36 cellular contexts compared by ENCODE assay signal in the genomic region with DNA sequence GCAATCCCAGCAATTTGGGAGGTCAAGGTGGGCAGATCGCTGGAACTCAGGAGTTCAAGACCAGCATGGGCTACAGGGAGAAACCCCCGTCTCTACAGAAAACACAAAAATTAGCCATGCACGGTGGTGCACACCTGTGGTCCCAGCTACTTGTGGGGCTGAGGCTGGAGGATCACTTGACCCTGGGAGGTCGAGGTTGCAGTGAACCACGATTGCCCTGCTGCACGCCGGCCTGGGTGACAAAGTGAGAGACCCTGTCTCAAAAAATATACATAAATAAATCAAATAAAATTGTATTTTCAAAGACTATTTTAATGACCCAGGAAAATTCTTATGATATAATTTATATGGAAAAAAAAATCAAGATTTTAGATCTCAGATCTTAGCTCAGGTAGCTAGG.
"Had no signal": no experiment of that assay in that cellular context is flagged by ENCODE, and none has a peak within 500 bp of the region (broad histone marks: within the 10 kb centered on the region; RNA-seq: fewer than 3 reads in every experiment).

No MANE protein-coding gene starts in this region.

- DNase-seq: activated B cell treated with CpG ODN at 0.5 μM for 24 hours; activated CD4-positive, alpha-beta memory T cell treated with anti-CD3 and anti-CD28 coated beads for 36 hours; activated CD4-positive, alpha-beta T cell treated with anti-CD3 and anti-CD28 coated beads for 36 hours; activated CD4-positive, alpha-beta T cell treated with anti-CD3 and anti-CD28 coated beads, Interleukin-2, amount 10 ng/mL, durations not matched to agents 24 days and 14 days; activated CD8-positive, alpha-beta memory T cell treated with anti-CD3 and anti-CD28 coated beads, Interleukin-2, amount 10 ng/mL, durations not matched to agents 7 days and 5 days; activated CD8-positive, alpha-beta memory T cell treated with anti-CD3 and anti-CD28 coated beads, Interleukin-2, amount 50 U/mL, for 4 hours; activated CD8-positive, alpha-beta T cell treated with anti-CD3 and anti-CD28 coated beads, Interleukin-2, amount 10 ng/mL, durations not matched to agents 7 days and 5 days; activated gamma-delta T cell; activated naive CD4-positive, alpha-beta T cell; activated naive CD4-positive, alpha-beta T cell treated with anti-CD3 and anti-CD28 coated beads, Interleukin-2, amount 10 ng/mL, durations not matched to agents 7 days and 5 days; activated naive CD8-positive, alpha-beta T cell treated with anti-CD3 and anti-CD28 coated beads, Interleukin-2, amount 10 ng/mL, durations not matched to agents 7 days and 5 days; activated T-cell treated with anti-CD3 and anti-CD28 coated beads, Interleukin-2, amount 50 U/mL, for 1 hour; activated T-cell treated with anti-CD3 and anti-CD28 coated beads, Interleukin-2, amount 50 U/mL, for 48 hours; central memory CD4-positive, alpha-beta T cell; cerebellar nuclear complex; cortex of kidney; dermis blood vessel endothelial cell; effector CD4-positive, alpha-beta T cell; effector memory CD8-positive, alpha-beta T cell; erythroblast; esophagus squamous epithelium; foreskin melanocyte; T-helper 1 cell; T-helper 17 cell; T1000; WERI-Rb-1 had no signal

- H3K27me3 ChIP-seq: ascending aorta, breast epithelium, cardiac muscle cell, esophagus squamous epithelium, gastroesophageal sphincter had no signal

- H3K36me3 ChIP-seq: ascending aorta, breast epithelium, cardiac muscle cell, esophagus squamous epithelium, gastroesophageal sphincter, WERI-Rb-1 had no signal

- H3K27me3 Mint-ChIP-seq: activated B cell treated with CpG ODN at 0.5 μM for 24 hours; activated CD4-positive, alpha-beta memory T cell treated with anti-CD3 and anti-CD28 coated beads for 36 hours; activated CD4-positive, alpha-beta T cell treated with anti-CD3 and anti-CD28 coated beads for 36 hours; activated naive CD8-positive, alpha-beta T cell treated with anti-CD3 and anti-CD28 coated beads, Interleukin-2, amount 10 ng/mL, durations not matched to agents 7 days and 5 days; effector memory CD8-positive, alpha-beta T cell; T-helper 17 cell had no signal

- H3K4me3 ChIP-seq: ascending aorta, breast epithelium, cardiac muscle cell, esophagus squamous epithelium, gastroesophageal sphincter had no signal

- H3K27ac ChIP-seq: ascending aorta, cardiac muscle cell, esophagus squamous epithelium, gastroesophageal sphincter, WERI-Rb-1 had no signal

- H3K4me3 Mint-ChIP-seq: activated B cell treated with CpG ODN at 0.5 μM for 24 hours; activated CD4-positive, alpha-beta memory T cell treated with anti-CD3 and anti-CD28 coated beads for 36 hours; activated CD4-positive, alpha-beta T cell treated with anti-CD3 and anti-CD28 coated beads for 36 hours; activated CD4-positive, alpha-beta T cell treated with anti-CD3 and anti-CD28 coated beads, Interleukin-2, amount 10 ng/mL, durations not matched to agents 24 days and 14 days; activated CD8-positive, alpha-beta memory T cell treated with anti-CD3 and anti-CD28 coated beads, Interleukin-2, amount 10 ng/mL, durations not matched to agents 7 days and 5 days; activated CD8-positive, alpha-beta T cell treated with anti-CD3 and anti-CD28 coated beads, Interleukin-2, amount 10 ng/mL, durations not matched to agents 7 days and 5 days; activated naive CD4-positive, alpha-beta T cell treated with anti-CD3 and anti-CD28 coated beads, Interleukin-2, amount 10 ng/mL, durations not matched to agents 7 days and 5 days; activated naive CD8-positive, alpha-beta T cell treated with anti-CD3 and anti-CD28 coated beads, Interleukin-2, amount 10 ng/mL, durations not matched to agents 7 days and 5 days; activated T-helper 1 cell treated with anti-CD3 and anti-CD28 coated beads, Interleukin-12 subunit alpha, Interleukin-12 subunit beta, Interleukin-2, Interleukin-4 antibody, amounts not matched to agents 30 ng/mL and 10 ng/mL and 1 ng/mL, durations not matched to agents 14 hours and 24 hours and 36 hours; brain; effector memory CD8-positive, alpha-beta T cell; T-helper 17 cell; T-helper 2 cell treated with Interferon-gamma antibody and Interleukin-4, amounts not matched to agents 5 μg/mL and 100 μg/mL, for 36 hours had no signal

- H3K36me3 Mint-ChIP-seq: activated CD4-positive, alpha-beta memory T cell treated with anti-CD3 and anti-CD28 coated beads for 36 hours; activated CD8-positive, alpha-beta memory T cell treated with anti-CD3 and anti-CD28 coated beads, Interleukin-2, amount 10 ng/mL, durations not matched to agents 7 days and 5 days; activated naive CD4-positive, alpha-beta T cell treated with anti-CD3 and anti-CD28 coated beads, Interleukin-2, amount 10 ng/mL, durations not matched to agents 7 days and 5 days; activated naive CD4-positive, alpha-beta T cell treated with anti-CD3 and anti-CD28 coated beads, Interleukin-2, amount 50 U/mL, for 72 hours; activated naive CD8-positive, alpha-beta T cell treated with anti-CD3 and anti-CD28 coated beads, Interleukin-2, amount 10 ng/mL, durations not matched to agents 7 days and 5 days; brain had no signal

- H3K4me1 Mint-ChIP-seq: activated B cell treated with CpG ODN at 0.5 μM for 24 hours had no signal

- H3K9me3 Mint-ChIP-seq: activated B cell treated with CpG ODN at 0.5 μM for 24 hours; activated CD4-positive, alpha-beta memory T cell treated with anti-CD3 and anti-CD28 coated beads for 36 hours; activated CD4-positive, alpha-beta T cell treated with anti-CD3 and anti-CD28 coated beads, Interleukin-2, amount 10 ng/mL, durations not matched to agents 24 days and 14 days; activated naive CD4-positive, alpha-beta T cell treated with anti-CD3 and anti-CD28 coated beads, Interleukin-2, amount 10 ng/mL, durations not matched to agents 7 days and 5 days; activated naive CD4-positive, alpha-beta T cell treated with anti-CD3 and anti-CD28 coated beads, Interleukin-2, amount 50 U/mL, for 72 hours; activated naive CD8-positive, alpha-beta T cell treated with anti-CD3 and anti-CD28 coated beads, Interleukin-2, amount 10 ng/mL, durations not matched to agents 7 days and 5 days; activated T-helper 1 cell treated with anti-CD3 and anti-CD28 coated beads, Interleukin-12 subunit alpha, Interleukin-12 subunit beta, Interleukin-2, Interleukin-4 antibody, amounts not matched to agents 30 ng/mL and 10 ng/mL and 1 ng/mL, durations not matched to agents 14 hours and 24 hours and 36 hours; activated T-helper 2 cell treated with anti-CD3 and anti-CD28 coated beads, Interferon-gamma antibody, Interleukin-2, Interleukin-4, amounts not matched to agents 10 μg/mL and 5 μg/mL and 100 μg/mL, durations not matched to agents 14 hours and 24 hours and 36 hours; effector memory CD8-positive, alpha-beta T cell; T-helper 2 cell treated with Interferon-gamma antibody and Interleukin-4, amounts not matched to agents 5 μg/mL and 100 μg/mL, for 36 hours had no signal

- ATAC-seq: activated CD4-positive, alpha-beta T cell treated with anti-CD3 and anti-CD28 coated beads for 36 hours; activated CD4-positive, CD25-positive, alpha-beta regulatory T cell treated with anti-CD3 and anti-CD28 coated beads, Interleukin-2, amount 50 U/mL, for 24 hours; activated CD8-positive, alpha-beta memory T cell treated with anti-CD3 and anti-CD28 coated beads, Interleukin-2, amount 10 ng/mL, durations not matched to agents 7 days and 5 days; activated CD8-positive, alpha-beta T cell treated with anti-CD3 and anti-CD28 coated beads, Interleukin-2, amount 10 ng/mL, durations not matched to agents 7 days and 5 days; activated naive CD4-positive, alpha-beta T cell treated with anti-CD3 and anti-CD28 coated beads, Interleukin-2, amount 50 U/mL, for 72 hours; effector memory CD8-positive, alpha-beta T cell; gastroesophageal sphincter; T-helper 17 cell had no signal

- H3K27ac Mint-ChIP-seq: activated B cell treated with CpG ODN at 0.5 μM for 24 hours; activated CD4-positive, alpha-beta memory T cell treated with anti-CD3 and anti-CD28 coated beads for 36 hours; activated CD4-positive, alpha-beta T cell treated with anti-CD3 and anti-CD28 coated beads for 36 hours; activated CD4-positive, alpha-beta T cell treated with anti-CD3 and anti-CD28 coated beads, Interleukin-2, amount 10 ng/mL, durations not matched to agents 24 days and 14 days; activated CD8-positive, alpha-beta memory T cell treated with anti-CD3 and anti-CD28 coated beads, Interleukin-2, amount 10 ng/mL, durations not matched to agents 7 days and 5 days; activated CD8-positive, alpha-beta T cell treated with anti-CD3 and anti-CD28 coated beads, Interleukin-2, amount 10 ng/mL, durations not matched to agents 7 days and 5 days; activated naive CD4-positive, alpha-beta T cell treated with anti-CD3 and anti-CD28 coated beads, Interleukin-2, amount 10 ng/mL, durations not matched to agents 7 days and 5 days; activated naive CD4-positive, alpha-beta T cell treated with anti-CD3 and anti-CD28 coated beads, Interleukin-2, amount 50 U/mL, for 72 hours; activated naive CD8-positive, alpha-beta T cell treated with anti-CD3 and anti-CD28 coated beads, Interleukin-2, amount 10 ng/mL, durations not matched to agents 7 days and 5 days; activated T-helper 1 cell treated with anti-CD3 and anti-CD28 coated beads, Interleukin-12 subunit alpha, Interleukin-12 subunit beta, Interleukin-2, Interleukin-4 antibody, amounts not matched to agents 30 ng/mL and 10 ng/mL and 1 ng/mL, durations not matched to agents 14 hours and 24 hours and 36 hours; activated T-helper 2 cell treated with anti-CD3 and anti-CD28 coated beads, Interferon-gamma antibody, Interleukin-2, Interleukin-4, amounts not matched to agents 10 μg/mL and 5 μg/mL and 100 μg/mL, durations not matched to agents 14 hours and 24 hours and 36 hours; effector memory CD8-positive, alpha-beta T cell; T-helper 17 cell; T-helper 2 cell treated with Interferon-gamma antibody and Interleukin-4, amounts not matched to agents 5 μg/mL and 100 μg/mL, for 36 hours had no signal

- H3K9me3 ChIP-seq: ascending aorta, breast epithelium, esophagus squamous epithelium, gastroesophageal sphincter had no signal
